In genomic region chr19:54462713-54463530, GRCh38 we compare ENCODE assay signal across 1 cellular context.
TF ChIP-seq lines count a peak whose summit lies in the region.

No MANE protein-coding gene starts in this region.

TF ChIP-seq in HepG2, 621 proteins besides CTCF, POLR2A, EP300 and RAD21 (continued from another document and continues in another):
- TF ChIP-seq ZNF589 (CRISPR knock-in tag; conservative IDR thresholded peaks at IDR 0.05) (0 out of 2 replicates have a peak, but pooled peaks have one; percentile 3), CEBPZ (IDR thresholded peaks at IDR 0.05; ENCODE audit: low read length) (no peak), SP4 (CRISPR knock-in tag; IDR thresholded peaks at IDR 0.05) (peak; percentile 34), BORCS8-MEF2B (CRISPR knock-in tag; IDR thresholded peaks at IDR 0.05) (no peak), ZNF691 (CRISPR knock-in tag; IDR thresholded peaks at IDR 0.05; ENCODE audit: borderline replicate concordance, low read depth) (peak; percentile 66), SOX6 (IDR thresholded peaks at IDR 0.05) (no peak), SOX6 (CRISPR knock-in tag; IDR thresholded peaks at IDR 0.05) (peak; percentile 30; the same call in 1 of the 2 replicates), REXO4 (CRISPR knock-in tag; IDR thresholded peaks at IDR 0.05; ENCODE audit: borderline replicate concordance) (no peak), ZXDC (CRISPR knock-in tag; IDR thresholded peaks at IDR 0.05) (0 out of 2 replicates have a peak, but pooled peaks have one; percentile 75), ZFP90 (CRISPR knock-in tag; IDR thresholded peaks at IDR 0.05; ENCODE audit: borderline replicate concordance) (peak; percentile 41), SNAI1 (CRISPR knock-in tag; IDR thresholded peaks at IDR 0.05; ENCODE audit: borderline replicate concordance) (no peak; the same call in 1 of the 2 replicates), SRSF1 (optimal IDR thresholded peaks at IDR 0.05; ENCODE audit: low read depth, low read length) (peak; percentile 63), ZNF44 (CRISPR knock-in tag; IDR thresholded peaks at IDR 0.05) (no peak), PBX2 (CRISPR knock-in tag; IDR thresholded peaks at IDR 0.05) (no peak), ZNF724P (CRISPR knock-in tag; IDR thresholded peaks at IDR 0.05; ENCODE audit: borderline replicate concordance) (peak; percentile 91; the same call in 1 of the 2 replicates), ZNF142 (CRISPR knock-in tag; IDR thresholded peaks at IDR 0.05) (no peak; the same call in 1 of the 2 replicates), ARNTL (CRISPR knock-in tag; IDR thresholded peaks at IDR 0.05) (no peak), ZNF143 (CRISPR knock-in tag; IDR thresholded peaks at IDR 0.05) (no peak; the same call in 1 of the 2 replicates), ZNF331 (CRISPR knock-in tag; IDR thresholded peaks at IDR 0.05) (no peak; the same call in 1 of the 2 replicates), ZNF776 (CRISPR knock-in tag; IDR thresholded peaks at IDR 0.05) (peak; percentile 81), HNF4A (CRISPR knock-in tag; IDR thresholded peaks at IDR 0.05) (no peak), DZIP1 (CRISPR knock-in tag; IDR thresholded peaks at IDR 0.05) (no peak), YEATS2 (CRISPR knock-in tag; IDR thresholded peaks at IDR 0.05; ENCODE audit: borderline replicate concordance) (no peak), SNAPC5 (CRISPR knock-in tag; IDR thresholded peaks at IDR 0.05; ENCODE audit: borderline replicate concordance) (peak; percentile 76; the same call in 1 of the 2 replicates), LBX2 (CRISPR knock-in tag; IDR thresholded peaks at IDR 0.05; ENCODE audit: borderline replicate concordance) (peak; percentile 77), ISX (CRISPR knock-in tag; conservative IDR thresholded peaks at IDR 0.05) (no peak), RXRA (CRISPR knock-in tag; IDR thresholded peaks at IDR 0.05) (no peak; the same call in none of the 2 replicates), GATA4 (IDR thresholded peaks at IDR 0.05; ENCODE audit: borderline replicate concordance, low read depth) (no peak), XRCC5 (optimal IDR thresholded peaks at IDR 0.05; ENCODE audit: low read length) (peak; percentile 61), PAF1 (CRISPR knock-in tag; IDR thresholded peaks at IDR 0.05) (peak; percentile 91; the same call in 1 of the 2 replicates), IKZF4 (CRISPR knock-in tag; IDR thresholded peaks at IDR 0.05; ENCODE audit: borderline replicate concordance, low read depth, not compliant biosample characterization) (no peak), EED (CRISPR knock-in tag; IDR thresholded peaks at IDR 0.05) (peak; percentile 34; the same call in 1 of the 2 replicates), HNRNPL (IDR thresholded peaks at IDR 0.05; ENCODE audit: low read depth, low read length) (peak; percentile 87; the same call in 1 of the 2 replicates), ZNF10 (CRISPR knock-in tag; IDR thresholded peaks at IDR 0.05; ENCODE audit: borderline replicate concordance, low read depth) (no peak), U2AF1 (optimal IDR thresholded peaks at IDR 0.05; ENCODE audit: low read depth, low read length) (no peak), WIZ (CRISPR knock-in tag; IDR thresholded peaks at IDR 0.05) (no peak; the same call in 1 of the 2 replicates), JARID2 (CRISPR knock-in tag; IDR thresholded peaks at IDR 0.05; ENCODE audit: insufficient replicate concordance) (no peak), NBN (conservative IDR thresholded peaks at IDR 0.05) (no peak), NFRKB (IDR thresholded peaks at IDR 0.05) (no peak), ZMAT5 (CRISPR knock-in tag; IDR thresholded peaks at IDR 0.05; ENCODE audit: borderline replicate concordance, low read depth) (no peak; the same call in 1 of the 2 replicates), ARNT2 (CRISPR knock-in tag; IDR thresholded peaks at IDR 0.05; ENCODE audit: low read depth) (peak; percentile 59; the same call in 1 of the 2 replicates), POLR2AphosphoS2 (IDR thresholded peaks at IDR 0.05; ENCODE audit: low read depth, low read length) (0 out of 2 replicates have a peak, but pooled peaks have one; percentile 50), MLLT10 (CRISPR knock-in tag; IDR thresholded peaks at IDR 0.05) (no peak), ZNF737 (CRISPR knock-in tag; IDR thresholded peaks at IDR 0.05; ENCODE audit: borderline replicate concordance) (no peak), SPEN (CRISPR knock-in tag; IDR thresholded peaks at IDR 0.05; ENCODE audit: low read depth) (peak; percentile 23), FOXM1 (CRISPR knock-in tag; IDR thresholded peaks at IDR 0.05) (0 out of 2 replicates have a peak, but pooled peaks have one; percentile 30), ERF (CRISPR knock-in tag; IDR thresholded peaks at IDR 0.05) (no peak), NCOA1 (CRISPR knock-in tag; IDR thresholded peaks at IDR 0.05) (peak; percentile 87), HDAC2 (CRISPR knock-in tag; IDR thresholded peaks at IDR 0.05) (no peak; the same call in 1 of the 2 replicates), CC2D1A (CRISPR knock-in tag; IDR thresholded peaks at IDR 0.05) (peak; percentile 85; the same call in 1 of the 2 replicates)
